ENCODE assay signal across 27 cellular contexts in the genomic region with DNA sequence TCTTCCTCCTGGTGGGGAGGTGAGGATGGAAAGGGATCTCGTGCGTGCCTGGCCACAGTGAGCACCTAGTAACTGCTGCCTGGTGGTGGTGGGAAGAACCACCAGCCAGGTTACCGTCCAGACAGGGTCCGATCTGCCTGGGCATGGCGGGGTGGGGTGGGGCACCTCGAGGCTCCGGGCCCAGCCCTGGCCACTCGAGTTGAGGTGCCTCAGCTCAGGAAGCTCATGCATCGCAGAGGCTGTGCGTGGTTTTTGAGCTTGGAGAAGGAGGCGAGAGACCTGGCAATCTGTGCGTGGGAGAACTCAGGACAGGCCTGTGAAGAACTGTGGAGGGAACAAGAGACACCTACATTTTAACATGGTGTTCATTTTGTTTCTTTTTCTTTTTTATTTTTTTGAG. TPM values are rescaled to one million over a fixed set of nuclear protein-coding genes. Genes with fewer than 3 reads are reported as not detected.
"Had no signal": no experiment of that assay in that cellular context is flagged by ENCODE, and none has a peak within 500 bp of the region (broad histone marks: within the 10 kb centered on the region; RNA-seq: fewer than 3 reads in every experiment).

No MANE protein-coding gene starts in this region.

- H3K27ac Mint-ChIP-seq: activated CD4-positive, alpha-beta memory T cell treated with anti-CD3 and anti-CD28 coated beads, Interleukin-2, amount 10 ng/mL, durations not matched to agents 7 days and 5 days; activated CD4-positive, alpha-beta T cell treated with anti-CD3 and anti-CD28 coated beads, Interleukin-2, amount 10 ng/mL, durations not matched to agents 7 days and 5 days; activated naive CD4-positive, alpha-beta T cell treated with anti-CD3 and anti-CD28 coated beads, Interleukin-2, amount 10 ng/mL, durations not matched to agents 7 days and 5 days; activated naive CD4-positive, alpha-beta T cell treated with anti-CD3 and anti-CD28 coated beads, Interleukin-2, amount 50 U/mL, for 72 hours; activated naive CD8-positive, alpha-beta T cell treated with anti-CD3 and anti-CD28 coated beads, Interleukin-2, amount 10 ng/mL, durations not matched to agents 7 days and 5 days; activated T-cell treated with anti-CD3 and anti-CD28 coated beads, Interleukin-2, amount 50 U/mL, for 24 hours; activated T-cell treated with anti-CD3 and anti-CD28 coated beads, Interleukin-2, amount 50 U/mL, for 72 hours; brain had no signal

- H3K9me3 ChIP-seq: ascending aorta, breast epithelium, colonic mucosa had no signal

- H3K27ac ChIP-seq: ascending aorta, breast epithelium, cardiac muscle cell, colonic mucosa, epithelial cell of prostate had no signal

- H3K27me3 ChIP-seq: ascending aorta, cardiac muscle cell, colonic mucosa had no signal

- H3K27me3 Mint-ChIP-seq: activated CD4-positive, alpha-beta T cell treated with anti-CD3 and anti-CD28 coated beads, Interleukin-2, amount 10 ng/mL, durations not matched to agents 7 days and 5 days had no signal

- H3K4me1 Mint-ChIP-seq: activated CD4-positive, alpha-beta T cell treated with anti-CD3 and anti-CD28 coated beads, Interleukin-2, amount 10 ng/mL, durations not matched to agents 7 days and 5 days; activated naive CD4-positive, alpha-beta T cell treated with anti-CD3 and anti-CD28 coated beads, Interleukin-2, amount 10 ng/mL, durations not matched to agents 7 days and 5 days had no signal

- H3K4me3 ChIP-seq: ascending aorta, breast epithelium, cardiac muscle cell, colonic mucosa had no signal

- ATAC-seq: activated naive CD4-positive, alpha-beta T cell treated with anti-CD3 and anti-CD28 coated beads, Interleukin-2, amount 50 U/mL, for 72 hours; activated T-cell treated with anti-CD3 and anti-CD28 coated beads, Interleukin-2, amount 50 U/mL, for 72 hours had no signal

- H3K4me3 Mint-ChIP-seq: activated CD4-positive, alpha-beta memory T cell treated with anti-CD3 and anti-CD28 coated beads, Interleukin-2, amount 10 ng/mL, durations not matched to agents 7 days and 5 days; activated CD4-positive, alpha-beta T cell treated with anti-CD3 and anti-CD28 coated beads, Interleukin-2, amount 10 ng/mL, durations not matched to agents 7 days and 5 days; activated naive CD4-positive, alpha-beta T cell treated with anti-CD3 and anti-CD28 coated beads, Interleukin-2, amount 10 ng/mL, durations not matched to agents 7 days and 5 days; activated naive CD8-positive, alpha-beta T cell treated with anti-CD3 and anti-CD28 coated beads, Interleukin-2, amount 10 ng/mL, durations not matched to agents 7 days and 5 days; activated T-cell treated with anti-CD3 and anti-CD28 coated beads, Interleukin-2, amount 50 U/mL, for 24 hours; activated T-cell treated with anti-CD3 and anti-CD28 coated beads, Interleukin-2, amount 50 U/mL, for 72 hours; brain had no signal

- DNase-seq: activated CD4-positive, alpha-beta memory T cell treated with anti-CD3 and anti-CD28 coated beads, Interleukin-2, amount 10 ng/mL, durations not matched to agents 7 days and 5 days; activated CD4-positive, alpha-beta T cell treated with anti-CD3 and anti-CD28 coated beads for 1 hour; activated CD4-positive, alpha-beta T cell treated with anti-CD3 and anti-CD28 coated beads for 4 hours; activated CD4-positive, alpha-beta T cell treated with anti-CD3 and anti-CD28 coated beads, Interleukin-2, amount 10 ng/mL, durations not matched to agents 7 days and 5 days; activated CD4-positive, alpha-beta T cell treated with anti-CD3 and anti-CD28 coated beads, Interleukin-2, amount 50 U/mL, for 4 hours; activated CD8-positive, alpha-beta memory T cell treated with anti-CD3 and anti-CD28 coated beads, Interleukin-2, amount 50 U/mL, for 48 hours; activated gamma-delta T cell; activated naive CD4-positive, alpha-beta T cell; activated naive CD4-positive, alpha-beta T cell treated with anti-CD3 and anti-CD28 coated beads, Interleukin-2, amount 10 ng/mL, durations not matched to agents 7 days and 5 days; activated naive CD8-positive, alpha-beta T cell treated with anti-CD3 and anti-CD28 coated beads, Interleukin-2, amount 10 ng/mL, durations not matched to agents 7 days and 5 days; activated T-cell treated with anti-CD3 and anti-CD28 coated beads for 4 hours; activated T-cell treated with anti-CD3 and anti-CD28 coated beads, Interleukin-2, amount 50 U/mL, for 24 hours; activated T-cell treated with anti-CD3 and anti-CD28 coated beads, Interleukin-2, amount 50 U/mL, for 72 hours; central memory CD4-positive, alpha-beta T cell; cerebellar nuclear complex; colonic mucosa; effector CD8-positive, alpha-beta T cell; foreskin fibroblast; T-helper 2 cell had no signal

- H3K36me3 Mint-ChIP-seq: activated naive CD4-positive, alpha-beta T cell treated with anti-CD3 and anti-CD28 coated beads, Interleukin-2, amount 10 ng/mL, durations not matched to agents 7 days and 5 days; activated naive CD4-positive, alpha-beta T cell treated with anti-CD3 and anti-CD28 coated beads, Interleukin-2, amount 50 U/mL, for 72 hours; activated naive CD8-positive, alpha-beta T cell treated with anti-CD3 and anti-CD28 coated beads, Interleukin-2, amount 10 ng/mL, durations not matched to agents 7 days and 5 days; brain had no signal

- H3K4me1 ChIP-seq: ascending aorta, breast epithelium, colonic mucosa had no signal

- H3K9me3 Mint-ChIP-seq: activated CD4-positive, alpha-beta memory T cell treated with anti-CD3 and anti-CD28 coated beads, Interleukin-2, amount 10 ng/mL, durations not matched to agents 7 days and 5 days; activated CD4-positive, alpha-beta T cell treated with anti-CD3 and anti-CD28 coated beads, Interleukin-2, amount 10 ng/mL, durations not matched to agents 7 days and 5 days; activated naive CD4-positive, alpha-beta T cell treated with anti-CD3 and anti-CD28 coated beads, Interleukin-2, amount 10 ng/mL, durations not matched to agents 7 days and 5 days; activated naive CD4-positive, alpha-beta T cell treated with anti-CD3 and anti-CD28 coated beads, Interleukin-2, amount 50 U/mL, for 72 hours; activated naive CD8-positive, alpha-beta T cell treated with anti-CD3 and anti-CD28 coated beads, Interleukin-2, amount 10 ng/mL, durations not matched to agents 7 days and 5 days; activated T-cell treated with anti-CD3 and anti-CD28 coated beads, Interleukin-2, amount 50 U/mL, for 24 hours; activated T-cell treated with anti-CD3 and anti-CD28 coated beads, Interleukin-2, amount 50 U/mL, for 72 hours had no signal

- H3K36me3 ChIP-seq: ascending aorta, breast epithelium, cardiac muscle cell, colonic mucosa had no signal

RNA-seq across cellular contexts. Expression of gene FIBCD1, which starts 31.0 kb away (rescaled TPM):
- total RNA-seq: activated CD4-positive, alpha-beta memory T cell treated with anti-CD3 and anti-CD28 coated beads, Interleukin-2, amount 10 ng/mL, durations not matched to agents 7 days and 5 days; activated CD4-positive, alpha-beta T cell treated with anti-CD3 and anti-CD28 coated beads, Interleukin-2, amount 10 ng/mL, durations not matched to agents 7 days and 5 days; activated naive CD4-positive, alpha-beta T cell treated with anti-CD3 and anti-CD28 coated beads, Interleukin-2, amount 50 U/mL, for 72 hours; activated naive CD8-positive, alpha-beta T cell treated with anti-CD3 and anti-CD28 coated beads, Interleukin-2, amount 10 ng/mL, durations not matched to agents 7 days and 5 days; activated T-cell treated with anti-CD3 and anti-CD28 coated beads, Interleukin-2, amount 50 U/mL, for 72 hours; ascending aorta; endothelial cell of umbilical vein; T-helper 1 cell treated with Interleukin-12 subunit alpha and Interleukin-12 subunit beta and Interleukin-4 antibody, amounts not matched to agents 30 ng/mL and 1 ng/mL, for 36 hours had no signal

RNA-seq across cellular contexts. Expression of gene LAMC3, which starts 38.9 kb away (rescaled TPM):
- total RNA-seq: activated CD4-positive, alpha-beta memory T cell treated with anti-CD3 and anti-CD28 coated beads, Interleukin-2, amount 10 ng/mL, durations not matched to agents 7 days and 5 days had no signal
